ENCODE assay signal across 11 cellular contexts in the genomic region with DNA sequence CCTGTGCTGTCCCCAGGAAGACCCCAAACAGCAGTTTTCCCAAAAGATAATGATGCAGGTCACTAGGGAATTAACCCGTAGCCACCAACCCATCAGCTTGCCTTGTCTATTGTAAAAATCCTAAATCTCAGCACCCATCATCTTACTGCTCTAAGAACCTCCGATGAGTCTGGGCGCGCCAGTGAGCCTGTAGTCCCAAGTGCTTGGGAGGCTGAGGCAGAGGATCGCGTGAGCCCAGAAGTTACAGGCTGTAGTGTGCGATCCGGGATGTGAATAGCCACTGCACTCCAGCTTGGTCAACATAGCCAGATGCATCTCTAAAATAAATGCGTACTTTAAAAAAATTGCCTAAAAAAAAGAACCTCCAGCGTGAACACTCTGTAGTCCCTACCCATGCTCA. TPM values are rescaled to one million over a fixed set of nuclear protein-coding genes. Genes with fewer than 3 reads are reported as not detected.
DNase-seq lines count a peak whose midpoint lies in the region; ATAC-seq and TF ChIP-seq lines count a peak whose summit lies in the region.
"Had no signal": no experiment of that assay in that cellular context is flagged by ENCODE, and none has a peak within 500 bp of the region (broad histone marks: within the 10 kb centered on the region; RNA-seq: fewer than 3 reads in every experiment).

No MANE protein-coding gene starts in this region.

- no peaks in the 10 kb centered on the region for H3K27me3 ChIP-seq in thoracic aorta (replicated peaks; ENCODE audit: insufficient read depth)
- H3K27me3 ChIP-seq in MG63, result no peaks in the 10 kb centered on the region

- 92 to 94% methylated on average over 10 of the region's 10 CpGs for WGBS in mesodermal cell (ENCODE audit: insufficient coverage in 2 of 2), 2 experiments

- no peak for DNase-seq in activated T-cell treated with anti-CD3 and anti-CD28 coated beads, Interleukin-2, amount 50 U/mL, for 72 hours
- DNase-seq in activated T-cell treated with anti-CD3 and anti-CD28 coated beads, Interleukin-2, amount 50 U/mL, for 1 hour, result no peak
- DNase-seq in coronary artery (ENCODE audit: low spot score) (no peak), thoracic aorta (ENCODE audit: low spot score) (no peak), MG63 (no peak), SIG-M5 treated with dmso at 0.1 percent for 504 hours (lab: John Stamatoyannopoulos, UW; ENCODE audit: unreplicated experiment) (no peak), dedifferentiated amniotic fluid mesenchymal stem cell (ENCODE audit: extremely low spot score) (no peak)
- DNase-seq: NCI-H2029 had no signal

- no peaks in the 10 kb centered on the region for H3K9me3 Mint-ChIP-seq in activated T-cell treated with anti-CD3 and anti-CD28 coated beads, Interleukin-2, amount 50 U/mL, for 72 hours

- H3K4me3 ChIP-seq in coronary artery, result peak overlapping the region; percentile 76
- peak overlapping the region; percentile 41 for H3K4me3 ChIP-seq in mesodermal cell (ENCODE audit: extremely low read depth, insufficient read depth, low read length, poor library complexity, severe bottlenecking)
- H3K4me3 ChIP-seq in thoracic aorta, result peak overlapping the region; percentile 72
- no peak overlapping the region for H3K4me3 ChIP-seq in MG63
- H3K4me3 ChIP-seq: mucosa of descending colon had no signal

- H3K27ac ChIP-seq in coronary artery (no peak overlapping the region), mesodermal cell (ENCODE audit: low read depth, low read length, severe bottlenecking) (no peak overlapping the region), thoracic aorta (no peak overlapping the region)

- H3K27ac Mint-ChIP-seq in activated T-cell treated with anti-CD3 and anti-CD28 coated beads, Interleukin-2, amount 50 U/mL, for 72 hours, result no peak overlapping the region

- H3K9me3 ChIP-seq in mesodermal cell (ENCODE audit: control insufficient read depth, low read length) (no peaks in the 10 kb centered on the region), thoracic aorta (no peaks in the 10 kb centered on the region), MG63 (no peaks in the 10 kb centered on the region)
- H3K9me3 ChIP-seq: mucosa of descending colon had no signal

- H3K4me1 ChIP-seq in mesodermal cell (ENCODE audit: control insufficient read depth, insufficient read depth, low read length, poor library complexity, severe bottlenecking) (peaks cover 7% of the 10 kb centered on the region), thoracic aorta (ENCODE audit: control insufficient read depth in 1 of 2, low read depth in 2 of 2) (peaks cover 5 to 11% of the 10 kb centered on the region in 2 donors)

- TF ChIP-seq CTCF in coronary artery (IDR thresholded peaks at IDR 0.05) (no peak), thoracic aorta (IDR thresholded peaks at IDR 0.05) (no peak)

- H3K4me1 Mint-ChIP-seq in activated T-cell treated with anti-CD3 and anti-CD28 coated beads, Interleukin-2, amount 50 U/mL, for 72 hours (ENCODE audit: low read depth), result peaks cover 19% of the 10 kb centered on the region

- ATAC-seq in activated T-cell treated with anti-CD3 and anti-CD28 coated beads, Interleukin-2, amount 50 U/mL, for 72 hours (replicated peaks in 1 of 2), result no peak
- no peak for ATAC-seq in thoracic aorta (ENCODE audit: insufficient number of reproducible peaks, low FRiP score, low read depth)

- peak overlapping the region; percentile 32 to 90 for H3K4me3 Mint-ChIP-seq in activated T-cell treated with anti-CD3 and anti-CD28 coated beads, Interleukin-2, amount 50 U/mL, for 72 hours

- H3K27me3 Mint-ChIP-seq in activated T-cell treated with anti-CD3 and anti-CD28 coated beads, Interleukin-2, amount 50 U/mL, for 72 hours (ENCODE audit: low read depth), result peaks cover 29% of the 10 kb centered on the region

- H3K36me3 Mint-ChIP-seq in activated T-cell treated with anti-CD3 and anti-CD28 coated beads, Interleukin-2, amount 50 U/mL, for 72 hours (ENCODE audit: insufficient read depth in 2 of 2), result no peaks in the 10 kb centered on the region

- H3K36me3 ChIP-seq in mesodermal cell (ENCODE audit: control insufficient read depth, insufficient read depth, low read length) (no peaks in the 10 kb centered on the region), thoracic aorta (no peaks in the 10 kb centered on the region), MG63 (no peaks in the 10 kb centered on the region)

RNA-seq across cellular contexts. Expression of a gene that starts 1.0 kb away (rescaled TPM):
- under 1 TPM; 0.39 to 0.67 TPM for total RNA-seq in activated T-cell treated with anti-CD3 and anti-CD28 coated beads, Interleukin-2, amount 50 U/mL, for 72 hours
- polyA plus RNA-seq in mesodermal cell (2013, experiment 1 of 2), result 8.4 TPM
- polyA plus RNA-seq in mesodermal cell (2013, experiment 2 of 2), result 8.2 TPM
- 1 to 10 TPM; 5.6 to 6.2 TPM for total RNA-seq in thoracic aorta
- 0.17 and 1.7 TPM in 2 replicates for total RNA-seq in MG63 (2014; rRNA removed; shearing (Covaris generic); ENCODE audit: low replicate concordance)
- total RNA-seq: endothelial cell of umbilical vein had no signal

RNA-seq across cellular contexts. Expression of a gene that starts 16.2 kb away (rescaled TPM):
- 1 to 10 TPM; 8.3 to 8.6 TPM for total RNA-seq in activated T-cell treated with anti-CD3 and anti-CD28 coated beads, Interleukin-2, amount 50 U/mL, for 72 hours
- polyA plus RNA-seq in mesodermal cell (2013, experiment 1 of 2), result 8.2 TPM
- 8.1 TPM for polyA plus RNA-seq in mesodermal cell (2013, experiment 2 of 2)
- total RNA-seq in thoracic aorta, result 10 to 100 TPM; 35.2 to 38.7 TPM
- total RNA-seq in MG63 (2014; rRNA removed; shearing (Covaris generic); ENCODE audit: low replicate concordance), result 26.3 and 43.9 TPM in 2 replicates

RNA-seq across cellular contexts. Expression of a gene that starts 33.0 kb away (rescaled TPM):
- total RNA-seq in activated T-cell treated with anti-CD3 and anti-CD28 coated beads, Interleukin-2, amount 50 U/mL, for 72 hours, result not detected
- not detected for polyA plus RNA-seq in mesodermal cell (2013, experiment 1 of 2)
- not detected for polyA plus RNA-seq in mesodermal cell (2013, experiment 2 of 2)
- total RNA-seq in thoracic aorta, result 1 to 10 TPM in 1 of 2 donors, under 1 TPM in 1; 0.41 to 1.3 TPM
- total RNA-seq in MG63 (2014; rRNA removed; shearing (Covaris generic); ENCODE audit: low replicate concordance), result not detected in 2 replicates
- total RNA-seq: endothelial cell of umbilical vein had no signal
- polyA plus RNA-seq: endothelial cell of umbilical vein had no signal

RNA-seq across cellular contexts. Expression of a gene that starts 47.9 kb away (rescaled TPM):
- 10 to 100 TPM in 1 of 2 donors, 1 to 10 TPM in 1; 9.0 to 10.9 TPM for total RNA-seq in activated T-cell treated with anti-CD3 and anti-CD28 coated beads, Interleukin-2, amount 50 U/mL, for 72 hours
- polyA plus RNA-seq in mesodermal cell (2013, experiment 1 of 2), result 10.6 TPM
- 8.3 TPM for polyA plus RNA-seq in mesodermal cell (2013, experiment 2 of 2)
- 10 to 100 TPM; 12.2 to 24.5 TPM for total RNA-seq in thoracic aorta
- total RNA-seq in MG63 (2014; rRNA removed; shearing (Covaris generic); ENCODE audit: low replicate concordance), result 2.0 and 4.9 TPM in 2 replicates
